In genomic region chr3:138594150-138594934, GRCh38 we compare ENCODE assay signal across 1 cellular context.
TF ChIP-seq lines count a peak whose summit lies in the region.

Gene CEP70 (minus strand): TSS chr3:138594260. CDS start chr3:138572927, 21,333 bp downstream.

TF ChIP-seq in GM12878, 131 proteins besides CTCF, POLR2A, EP300 and RAD21 (continued from another document):
- TF ChIP-seq NKRF (conservative IDR thresholded peaks at IDR 0.05), result peak; percentile 21; the same call in 1 of the 2 replicates
- TF ChIP-seq SREBF1 (IDR thresholded peaks at IDR 0.05; ENCODE audit: low read length), result no peak
- peak; percentile 56 for TF ChIP-seq IKZF1 (conservative IDR thresholded peaks at IDR 0.05)
- TF ChIP-seq MLLT1 (IDR thresholded peaks at IDR 0.05), result peak; percentile 100
- no peak for TF ChIP-seq HCFC1 (IDR thresholded peaks at IDR 0.05; ENCODE audit: low read length)
- TF ChIP-seq ATF7 (IDR thresholded peaks at IDR 0.05; ENCODE audit: low read depth), result peak; percentile 60
- peak in 1 of 2 experiments; percentile 37; a peak in 1 of 4 replicates for TF ChIP-seq BHLHE40 (IDR thresholded peaks at IDR 0.05; ENCODE audit: borderline replicate concordance in 1 of 2, low read depth in 2 of 2, low read length in 1 of 2)
- peak; percentile 39 for TF ChIP-seq CUX1 (IDR thresholded peaks at IDR 0.05; ENCODE audit: insufficient replicate concordance, low read depth, low read length)
- peak; percentile 22; the same call in 1 of the 2 replicates for TF ChIP-seq CREM (IDR thresholded peaks at IDR 0.05; ENCODE audit: low read depth)
- TF ChIP-seq MTA3 (IDR thresholded peaks at IDR 0.05; ENCODE audit: borderline replicate concordance, low read length), result no peak
- TF ChIP-seq ASH2L (IDR thresholded peaks at IDR 0.05; ENCODE audit: borderline replicate concordance, low read depth), result no peak
- TF ChIP-seq RELB (IDR thresholded peaks at IDR 0.05; ENCODE audit: low read depth), result peak; percentile 52; the same call in 1 of the 2 replicates
- TF ChIP-seq POU2F2 (IDR thresholded peaks at IDR 0.05; ENCODE audit: borderline replicate concordance, low read depth, low read length), result 0 out of 3 replicates have a peak, but pooled peaks have one; percentile 21
- TF ChIP-seq CREB1 (IDR thresholded peaks at IDR 0.05; ENCODE audit: low read depth), result 0 out of 2 replicates have a peak, but pooled peaks have one; percentile 40
- TF ChIP-seq KLF5 (IDR thresholded peaks at IDR 0.05; ENCODE audit: partially characterized antibody), result peak; percentile 15
